16 cellular contexts compared by ENCODE assay signal in genomic region chr9:34601883-34602570, GRCh38. TPM values are rescaled to one million over a fixed set of nuclear protein-coding genes. Genes with fewer than 3 reads are reported as not detected.
"Had no signal": no experiment of that assay in that cellular context is flagged by ENCODE, and none has a peak within 500 bp of the region (broad histone marks: within the 10 kb centered on the region; RNA-seq: fewer than 3 reads in every experiment).

No MANE protein-coding gene starts in this region.

- H3K9ac ChIP-seq: parathyroid adenoma had no signal

- H2AFZ ChIP-seq: parathyroid adenoma had no signal

- H3K36me3 ChIP-seq: heart left ventricle, lower lobe of right lung, thoracic aorta, upper lobe of right lung had no signal

- H3K9me3 Mint-ChIP-seq: activated naive CD4-positive, alpha-beta T cell treated with anti-CD3 and anti-CD28 coated beads, Interleukin-2, amount 50 U/mL, for 24 hours; mesothelial cell of epicardium; neural crest cell; T-helper 2 cell treated with Interferon-gamma antibody and Interleukin-4, amounts not matched to agents 5 μg/mL and 100 μg/mL, for 36 hours had no signal

- H3K4me1 ChIP-seq: lower lobe of right lung, upper lobe of right lung had no signal

- ATAC-seq: heart left ventricle, left colon, lower lobe of right lung, upper lobe of right lung had no signal

- H3K36me3 Mint-ChIP-seq: activated naive CD4-positive, alpha-beta T cell treated with anti-CD3 and anti-CD28 coated beads, Interleukin-2, amount 50 U/mL, for 24 hours; mesothelial cell of epicardium had no signal

- H3K27ac Mint-ChIP-seq: activated naive CD4-positive, alpha-beta T cell treated with anti-CD3 and anti-CD28 coated beads, Interleukin-2, amount 50 U/mL, for 24 hours; mesothelial cell of epicardium; T-helper 2 cell treated with Interferon-gamma antibody and Interleukin-4, amounts not matched to agents 5 μg/mL and 100 μg/mL, for 36 hours had no signal

- H3K9me3 ChIP-seq: heart left ventricle, lower lobe of right lung, thoracic aorta, upper lobe of right lung had no signal

- H3K27ac ChIP-seq: heart left ventricle, lower lobe of right lung, parathyroid adenoma, thoracic aorta, upper lobe of right lung had no signal

- DNase-seq: activated CD4-positive, alpha-beta T cell treated with anti-CD3 and anti-CD28 coated beads, Interleukin-2, amount 50 U/mL, for 4 hours; activated CD4-positive, CD25-positive, alpha-beta regulatory T cell treated with anti-CD3 and anti-CD28 coated beads, Interleukin-2, amount 50 U/mL, for 72 hours; amygdala; effector CD8-positive, alpha-beta T cell; foreskin melanocyte; heart left ventricle; left colon; lower lobe of right lung; stimulated activated CD4-positive, alpha-beta T cell treated with anti-CD3 and anti-CD28 coated beads, Interleukin-1b, Interleukin-23, amount 100 ng/mL, for 48 hours; upper lobe of right lung had no signal

- H3K4me3 Mint-ChIP-seq: activated naive CD4-positive, alpha-beta T cell treated with anti-CD3 and anti-CD28 coated beads, Interleukin-2, amount 50 U/mL, for 24 hours; mesothelial cell of epicardium; neural crest cell; T-helper 2 cell treated with Interferon-gamma antibody and Interleukin-4, amounts not matched to agents 5 μg/mL and 100 μg/mL, for 36 hours had no signal

- H3K4me3 ChIP-seq: heart left ventricle, lower lobe of right lung, thoracic aorta, upper lobe of right lung had no signal

- H3K27me3 ChIP-seq: heart left ventricle, upper lobe of right lung had no signal

- H3K4me1 Mint-ChIP-seq: activated naive CD4-positive, alpha-beta T cell treated with anti-CD3 and anti-CD28 coated beads, Interleukin-2, amount 50 U/mL, for 24 hours; mesothelial cell of epicardium had no signal

RNA-seq across cellular contexts. Expression of gene ARID3C, which starts 26.8 kb away (rescaled TPM):
- total RNA-seq: left colon, lower lobe of right lung, thoracic aorta, upper lobe of right lung had no signal
- polyA plus RNA-seq: heart left ventricle had no signal
